1 cellular context compared by ENCODE assay signal in the genomic region with DNA sequence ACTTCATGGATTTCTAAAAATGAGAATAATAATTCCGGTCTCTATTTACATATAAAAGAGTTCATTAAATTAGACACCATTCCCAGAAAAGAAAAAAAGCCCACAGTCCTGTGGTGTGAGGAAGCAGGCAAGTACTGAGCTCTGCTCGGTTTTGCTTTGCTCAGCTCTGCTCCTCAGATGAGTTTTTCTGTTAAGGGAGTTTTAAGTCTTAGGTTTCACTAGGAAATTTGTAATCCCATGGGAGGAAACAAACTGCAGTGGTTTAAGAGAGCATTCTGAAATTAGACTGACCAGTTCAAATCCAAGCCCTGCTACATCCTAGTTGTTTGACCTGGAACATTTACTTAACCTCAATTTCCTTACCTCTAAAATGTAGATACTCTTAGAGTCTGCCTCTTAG.
TF ChIP-seq lines count a peak whose summit lies in the region.

No MANE protein-coding gene starts in this region.

TF ChIP-seq in IMR-90, 13 proteins besides CTCF, POLR2A, EP300 and RAD21:
- no peak for TF ChIP-seq NFE2L2 (IDR thresholded peaks at IDR 0.05; ENCODE audit: low read depth, low read length)
- TF ChIP-seq, protein P1, sequence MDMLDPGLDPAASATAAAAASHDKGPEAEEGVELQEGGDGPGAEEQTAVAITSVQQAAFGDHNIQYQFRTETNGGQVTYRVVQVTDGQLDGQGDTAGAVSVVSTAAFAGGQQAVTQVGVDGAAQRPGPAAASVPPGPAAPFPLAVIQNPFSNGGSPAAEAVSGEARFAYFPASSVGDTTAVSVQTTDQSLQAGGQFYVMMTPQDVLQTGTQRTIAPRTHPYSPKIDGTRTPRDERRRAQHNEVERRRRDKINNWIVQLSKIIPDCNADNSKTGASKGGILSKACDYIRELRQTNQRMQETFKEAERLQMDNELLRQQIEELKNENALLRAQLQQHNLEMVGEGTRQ (IDR thresholded peaks at IDR 0.05; ENCODE audit: low read depth, low read length) = no peak
- no peak for TF ChIP-seq MXI1 (IDR thresholded peaks at IDR 0.05; ENCODE audit: borderline replicate concordance, low read depth, low read length)
- TF ChIP-seq MAFK (IDR thresholded peaks at IDR 0.05; ENCODE audit: low read depth, low read length) = no peak
- no peak for TF ChIP-seq MAZ (IDR thresholded peaks at IDR 0.05; ENCODE audit: borderline replicate concordance, low read depth, low read length)
- no peak for TF ChIP-seq SMC3 (IDR thresholded peaks at IDR 0.05; ENCODE audit: low read depth, low read length)
